In the genomic region with DNA sequence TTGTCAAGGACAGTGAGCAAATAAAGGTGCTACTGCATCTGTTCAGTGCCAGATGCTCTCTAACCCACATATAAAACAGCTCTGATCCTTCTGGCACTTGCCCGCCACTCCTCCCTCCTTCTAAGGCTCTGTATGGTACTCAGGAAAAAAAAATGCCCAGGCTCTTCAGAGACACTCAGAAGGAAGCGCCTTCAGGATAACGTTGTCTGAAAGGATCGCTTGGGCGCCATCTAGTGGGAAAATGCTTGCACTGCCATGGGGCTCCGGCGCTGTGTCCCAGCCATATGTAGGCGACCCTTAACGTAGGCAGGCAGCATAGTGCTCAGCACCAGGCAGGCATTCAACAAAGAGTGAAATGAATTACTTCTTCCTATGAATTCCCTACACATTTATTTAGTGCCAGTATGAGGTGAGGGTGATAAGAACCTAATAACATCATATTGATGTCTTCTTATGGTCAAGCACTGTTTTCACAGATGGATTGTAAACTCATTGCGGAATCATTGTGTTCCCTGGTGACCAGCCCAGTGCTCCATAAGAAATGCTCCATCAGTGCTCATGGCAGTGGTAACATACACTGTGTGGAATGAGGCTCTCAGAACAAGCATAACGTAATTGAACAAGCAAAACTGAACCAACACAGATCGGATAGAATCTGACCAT, we compare ENCODE assay signal across 8 cellular contexts. TPM values are rescaled to one million over a fixed set of nuclear protein-coding genes. Genes with fewer than 3 reads are reported as not detected.
DNase-seq lines count a peak whose midpoint lies in the region; ATAC-seq lines count a peak whose summit lies in the region.

No MANE protein-coding gene starts in this region.

- DNase-seq in COR-L47 (lab: John Stamatoyannopoulos, UW), result peak; percentile 85
- peak; percentile 79 for DNase-seq in HS-27A (ENCODE audit: low read depth)
- DNase-seq in NOMO-1 treated with DMSO at 0.1 percent for 48 hours (lab: John Stamatoyannopoulos, UW; ENCODE audit: unreplicated experiment), result peak; percentile 55
- DNase-seq in activated CD8-positive, alpha-beta memory T cell treated with anti-CD3 and anti-CD28 coated beads, Interleukin-2, amount 50 U/mL, for 1 hour (ENCODE audit: extremely low read depth), result peak; percentile 16
- peak; percentile 55 for DNase-seq in epidermal melanocyte (ENCODE audit: insufficient read length, low spot score)
- peak; percentile 86 for DNase-seq in myocyte (ENCODE audit: low read depth)
- DNase-seq in stimulated activated CD8-positive, alpha-beta memory T cell treated with anti-CD3 and anti-CD28 coated beads, Interleukin-7, amount 100 ng/mL, for 1 hour (ENCODE audit: low read depth in 2 of 2), result peak; percentile 46 to 47

- peak; percentile 79 for ATAC-seq in GM19467 (IDR thresholded peaks at IDR 0.05; ENCODE audit: unreplicated experiment)

RNA-seq across cellular contexts. Expression of a gene that starts 39.6 kb away (rescaled TPM):
- total RNA-seq in myocyte, result 1.2 and 3.8 TPM in 2 replicates
- polyA plus RNA-seq in myocyte (2012), result 2.7 TPM

Comparison
In these comparisons a context has a peak if more than half of its experiments do, and no peak if none do; other contexts are left out.
1. Peak in every context shown above with its lines: DNase-seq and ATAC-seq.
2. DNase-seq: peak in every context shown above with its lines; median percentile 86 in myocyte; 85 in COR-L47; 79 in HS-27A; 55 in NOMO-1 treated with DMSO at 0.1 percent for 48 hours; 55 in epidermal melanocyte; 46 in stimulated activated CD8-positive, alpha-beta memory T cell treated with anti-CD3 and anti-CD28 coated beads, Interleukin-7, amount 100 ng/mL, for 1 hour; 16 in activated CD8-positive, alpha-beta memory T cell treated with anti-CD3 and anti-CD28 coated beads, Interleukin-2, amount 50 U/mL, for 1 hour.